8 cellular contexts compared by ENCODE assay signal in genomic region chr1:201955009-201955749, GRCh38. TPM values are rescaled to one million over a fixed set of nuclear protein-coding genes. Genes with fewer than 3 reads are reported as not detected.
A peak's percentile ranks its signal among the peaks of the same experiment; 100 is the strongest.
DNase-seq lines count a peak whose midpoint lies in the region; ATAC-seq and TF ChIP-seq lines count a peak whose summit lies in the region.

Gene TIMM17A (plus strand): TSS chr1:201955503. CDS start chr1:201955527, 24 bp downstream.

- H3K14ac ChIP-seq in trophoblast cell (ENCODE audit: low read length), result peak within 1 kb of the TSS; percentile 92

- H3K36me3 ChIP-seq in adipocyte (ENCODE audit: control insufficient read depth, insufficient read depth, low read length, severe bottlenecking), result peaks cover 25% of the 10 kb centered on the region
- peaks cover 15 to 18% of the 10 kb centered on the region in 2 experiments for H3K36me3 ChIP-seq in trophoblast cell (ENCODE audit: control insufficient read depth in 1 of 2, insufficient read depth in 2 of 2, low read length in 2 of 2)
- peaks cover 0 to 21% (median 6%) of the 10 kb centered on the region in 4 donors for H3K36me3 ChIP-seq in transverse colon

- peak within 1 kb of the TSS; percentile 60 for H2BK5ac ChIP-seq in trophoblast cell (ENCODE audit: low read depth, low read length, poor library complexity)

- H3K27me3 ChIP-seq in adipocyte (replicated peaks; ENCODE audit: control insufficient read depth, insufficient read depth, low read length) (no peaks in the 10 kb centered on the region), trophoblast cell (ENCODE audit: insufficient read depth, low read length) (no peaks in the 10 kb centered on the region), transverse colon (no peaks in the 10 kb centered on the region)

- peak within 1 kb of the TSS; percentile 95 for H4K8ac ChIP-seq in trophoblast cell (ENCODE audit: low read depth, low read length)

- H3K4me1 ChIP-seq in adipocyte (ENCODE audit: control insufficient read depth, insufficient read depth, low read length) (peaks cover 12% of the 10 kb centered on the region), trophoblast cell (ENCODE audit: control insufficient read depth in 1 of 2, insufficient read depth in 2 of 2, low read length in 2 of 2) (peaks cover 0 to 2% of the 10 kb centered on the region in 2 experiments), transverse colon (peaks cover 7 to 20% (median 12%) of the 10 kb centered on the region in 4 donors)

- intact Hi-C loops in cardiac septum (cut with DNase I), result loop anchor here (5.0 kb wide), 1 partner anchor 128 kb away; the partner anchor contains the start of gene IPO9
- intact Hi-C loops in transverse colon (cut with DNase I; ENCODE audit: low total_unique reads), result no loop called here

- TF ChIP-seq CTCF in GM12875 (IDR thresholded peaks at IDR 0.05; ENCODE audit: borderline replicate concordance, insufficient read depth, low read depth, low read length) (no peak), transverse colon (IDR thresholded peaks at IDR 0.05) (no peak)

- TF ChIP-seq POLR2A in transverse colon (IDR thresholded peaks at IDR 0.05), result peak; percentile 96

- H3K4ac ChIP-seq in trophoblast cell (ENCODE audit: low read depth, low read length), result peak within 1 kb of the TSS; percentile 97

- H3K4me3 ChIP-seq in GM12875 (ENCODE audit: low read depth, low read length), result peak within 1 kb of the TSS; percentile 95
- H3K4me3 ChIP-seq in adipocyte (ENCODE audit: low read length), result peak within 1 kb of the TSS; percentile 88
- peak within 1 kb of the TSS; percentile 97 for H3K4me3 ChIP-seq in trophoblast cell (ENCODE audit: low read depth, low read length)
- peak within 1 kb of the TSS; percentile 81 to 88 (median 84) for H3K4me3 ChIP-seq in transverse colon

- H3K9ac ChIP-seq in adipocyte (ENCODE audit: low read length) (peak within 1 kb of the TSS; percentile 92), trophoblast cell (ENCODE audit: low read length) (peak within 1 kb of the TSS; percentile 94)

- H2AFZ ChIP-seq in trophoblast cell (ENCODE audit: insufficient read depth, low read length, poor library complexity), result peak within 1 kb of the TSS; percentile 82

- H4K91ac ChIP-seq in trophoblast cell (ENCODE audit: low read depth, low read length), result peak within 1 kb of the TSS; percentile 78

- peak within 1 kb of the TSS; percentile 38 for H3K27ac ChIP-seq in trophoblast cell (ENCODE audit: low read depth, low read length)
- H3K27ac ChIP-seq in transverse colon, result peak within 1 kb of the TSS; percentile 87 to 92 (median 89)

- H3K79me2 ChIP-seq in trophoblast cell (ENCODE audit: control insufficient read depth, insufficient read depth, low read length, poor library complexity), result peaks cover 5% of the 10 kb centered on the region

- peak within 1 kb of the TSS; percentile 87 for H3K4me2 ChIP-seq in trophoblast cell (ENCODE audit: low read length)

- no peaks in the 10 kb centered on the region for H3K9me3 ChIP-seq in adipocyte (ENCODE audit: control insufficient read depth, low read length)
- no peaks in the 10 kb centered on the region for H3K9me3 ChIP-seq in trophoblast cell (ENCODE audit: insufficient read depth, low read depth, low read length)
- no peaks in the 10 kb centered on the region for H3K9me3 ChIP-seq in transverse colon

- H3K79me1 ChIP-seq in trophoblast cell (ENCODE audit: low read length), result peaks cover 4% of the 10 kb centered on the region

- TF ChIP-seq EP300 in transverse colon (IDR thresholded peaks at IDR 0.05; ENCODE audit: low read depth), result no peak

- peak within 1 kb of the TSS; percentile 95 for H2AK5ac ChIP-seq in trophoblast cell (ENCODE audit: low read length)

- H2BK12ac ChIP-seq in trophoblast cell (ENCODE audit: low read length), result no peak within 1 kb of the TSS

- WGBS in trophoblast cell (ENCODE audit: extremely low coverage, insufficient coverage, insufficient read length), result no CpG with 5 or more reads among the region's 46 CpGs
- WGBS in transverse colon (ENCODE audit: low coverage in 1 of 2), 2 donors, result 0 to 1% methylated on average over 4 to 45 of the region's 46 CpGs

- peak within 1 kb of the TSS; percentile 85 for H4K12ac ChIP-seq in trophoblast cell (ENCODE audit: low read depth, low read length)

- peak; percentile 96 for DNase-seq in NCI-H1436 (lab: John Stamatoyannopoulos, UW)
- peak; percentile 86 for DNase-seq in T follicular helper cell (ENCODE audit: low read depth)
- DNase-seq in adipocyte (ENCODE audit: low read depth), result peak; percentile 99
- peak; percentile 99 for DNase-seq in cardiac septum (ENCODE audit: low spot score)
- peak; percentile 99 for DNase-seq in trophoblast cell
- DNase-seq in transverse colon, result peak; percentile 97

- in situ Hi-C loops in transverse colon (cut with MboI; ENCODE audit: low pct_ligation_motif_present in 1 of 4, low pct_unique_long_range_greater_than_20kb in 1 of 4, low sequenced_read_pairs in 3 of 4), result no loop called here

- peak within 1 kb of the TSS; percentile 89 for H3K18ac ChIP-seq in trophoblast cell (ENCODE audit: low read length)

- peak within 1 kb of the TSS; percentile 75 for H2BK120ac ChIP-seq in trophoblast cell (ENCODE audit: insufficient read depth, low read length, poor library complexity)

- peak; percentile 100 for ATAC-seq in HG02798 (IDR thresholded peaks at IDR 0.05; ENCODE audit: poor library complexity, unreplicated experiment)

- H3K23ac ChIP-seq in trophoblast cell (ENCODE audit: low read length), result no peak within 1 kb of the TSS

RNA-seq across cellular contexts. Expression of gene TIMM17A, which starts in this region (rescaled TPM):
- total RNA-seq in cardiac septum (79.1 TPM), transverse colon (10 to 100 TPM in 3 of 4 donors, 1 to 10 TPM in 1; 3.0 to 37.0 (median 33.7) TPM)
- polyA plus RNA-seq in trophoblast cell (2013), result 59.9 and 63.0 TPM in 2 replicates

Comparison
In these comparisons a context has a peak if more than half of its experiments do, and no peak if none do; other contexts are left out.
1. Peak in every context shown above with its lines: DNase-seq, ATAC-seq, H3K4me3 ChIP-seq and H3K27ac ChIP-seq.